In genomic region chr6:150201791-150202329, GRCh38 we compare ENCODE assay signal across 1 cellular context.
TF ChIP-seq lines count a peak whose summit lies in the region.

No MANE protein-coding gene starts in this region.

TF ChIP-seq in HepG2, 621 proteins besides CTCF, POLR2A, EP300 and RAD21:
- TF ChIP-seq ZNF737 (CRISPR knock-in tag; IDR thresholded peaks at IDR 0.05; ENCODE audit: borderline replicate concordance) = no peak
- TF ChIP-seq HOXD1 (CRISPR knock-in tag; IDR thresholded peaks at IDR 0.05) = 0 out of 2 replicates have a peak, but pooled peaks have one; percentile 33
TF ChIP-seq in HepG2: peak in this region for 1.
